ENCODE assay signal across 8 cellular contexts in the genomic region with DNA sequence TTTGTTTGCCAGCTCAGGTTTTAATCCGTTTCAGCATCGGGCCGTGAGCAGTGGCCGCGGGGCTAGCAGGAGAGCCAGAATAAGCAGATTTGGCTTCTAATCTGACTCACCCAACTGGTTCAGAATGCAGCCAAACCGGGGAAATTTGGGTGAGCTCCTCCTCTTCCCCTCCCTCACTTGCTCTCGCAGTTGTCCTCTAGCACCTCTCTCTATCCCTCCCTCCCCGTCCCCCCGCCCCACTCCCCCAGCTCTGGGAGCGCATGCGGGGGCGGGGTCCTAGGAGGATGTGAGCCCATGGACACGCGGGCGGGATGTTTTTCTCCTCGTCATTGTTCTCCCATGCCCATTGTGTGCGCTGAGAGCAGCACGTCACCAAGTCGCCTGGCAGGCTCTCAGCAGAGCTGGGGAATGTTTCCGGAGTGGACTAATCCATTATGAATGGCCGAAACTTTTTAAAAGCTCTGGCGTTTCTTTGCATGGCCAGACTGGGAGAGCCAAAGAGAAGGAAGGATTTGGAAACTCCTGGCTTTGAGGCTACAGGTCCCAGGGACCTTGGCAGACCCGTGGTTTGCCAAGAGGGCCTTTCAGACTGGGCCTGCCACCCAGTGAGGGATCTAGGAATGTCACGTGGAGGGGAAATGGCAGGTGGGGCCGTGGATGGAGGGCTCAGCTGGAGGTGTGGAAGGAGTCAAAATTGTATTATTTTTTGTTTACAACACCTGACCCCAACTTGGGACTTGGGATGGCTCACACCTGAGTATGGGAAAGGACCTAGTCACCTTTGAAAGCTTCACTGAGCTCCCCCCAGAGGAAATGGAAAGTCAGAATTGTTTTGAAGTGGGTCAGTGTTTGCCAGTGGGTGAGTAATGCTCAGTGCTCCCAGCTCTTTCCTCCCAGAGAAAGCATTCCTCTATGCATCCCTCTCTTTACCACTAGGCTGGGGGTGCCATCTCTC. TPM values are rescaled to one million over a fixed set of nuclear protein-coding genes. Genes with fewer than 3 reads are reported as not detected.
DNase-seq lines count a peak whose midpoint lies in the region; ATAC-seq and TF ChIP-seq lines count a peak whose summit lies in the region.

No MANE protein-coding gene starts in this region.

- ATAC-seq in GM21825 (IDR thresholded peaks at IDR 0.05; ENCODE audit: unreplicated experiment), result no peak
- ATAC-seq in GM19035 (IDR thresholded peaks at IDR 0.05; ENCODE audit: unreplicated experiment), result no peak

- H3K9ac ChIP-seq in parathyroid adenoma, result no peak overlapping the region

- peaks cover 22% of the 10 kb centered on the region for H3K4me1 ChIP-seq in left ventricle myocardium inferior
- H3K4me1 ChIP-seq in parathyroid adenoma, result no peaks in the 10 kb centered on the region

- H3K27ac ChIP-seq in left ventricle myocardium inferior (replicated peaks), result peak overlapping the region; percentile 82
- H3K27ac ChIP-seq in parathyroid adenoma, result peak overlapping the region; percentile 47

- TF ChIP-seq CTCF in left ventricle myocardium inferior (IDR thresholded peaks at IDR 0.05; ENCODE audit: borderline replicate concordance), result no peak
- TF ChIP-seq CTCF in parathyroid adenoma (IDR thresholded peaks at IDR 0.05), result no peak

- peak overlapping the region; percentile 55 for H3K4me3 ChIP-seq in left ventricle myocardium inferior
- no peak overlapping the region for H3K4me3 ChIP-seq in parathyroid adenoma (ENCODE audit: low read depth, low read length)

- H3K36me3 ChIP-seq in left ventricle myocardium inferior (no peaks in the 10 kb centered on the region), parathyroid adenoma (ENCODE audit: control insufficient read depth, insufficient read depth, low read length) (no peaks in the 10 kb centered on the region)

- no peaks in the 10 kb centered on the region for H3K79me2 ChIP-seq in parathyroid adenoma

- H3K4me2 ChIP-seq in parathyroid adenoma (ENCODE audit: low read length), result peak overlapping the region; percentile 53

- peak overlapping the region; percentile 57 for H2AFZ ChIP-seq in parathyroid adenoma

- H3K27me3 ChIP-seq in left ventricle myocardium inferior (ENCODE audit: low read depth) (peaks cover 47% of the 10 kb centered on the region), parathyroid adenoma (ENCODE audit: control insufficient read depth, insufficient read depth, low read length) (no peaks in the 10 kb centered on the region)

- intact Hi-C loops in left ventricle myocardium inferior (cut with micrococcal nuclease), result no loop called here

- H3K9me3 ChIP-seq in left ventricle myocardium inferior (replicated peaks), result no peaks in the 10 kb centered on the region
- no peaks in the 10 kb centered on the region for H3K9me3 ChIP-seq in parathyroid adenoma (ENCODE audit: control insufficient read depth, low read length)

- DNase-seq in NCI-H2081 (lab: John Stamatoyannopoulos, UW) (peak; percentile 68 to 79), NCI-H2081 treated with DMSO at 0.1 percent for 48 hours (lab: John Stamatoyannopoulos, UW) (no peak), NCI-H2107 treated with DMSO at 0.1 percent for 48 hours (lab: John Stamatoyannopoulos, UW; ENCODE audit: unreplicated experiment) (peak; percentile 68), amniotic stem cell (lab: John Stamatoyannopoulos, UW) (peak; percentile 52), left ventricle myocardium inferior (peak; percentile 77)

RNA-seq across cellular contexts. Expression of a gene that starts 39.2 kb away (rescaled TPM):
- 179 TPM for total RNA-seq in left ventricle myocardium inferior
